8 cellular contexts compared by ENCODE assay signal in the genomic region with DNA sequence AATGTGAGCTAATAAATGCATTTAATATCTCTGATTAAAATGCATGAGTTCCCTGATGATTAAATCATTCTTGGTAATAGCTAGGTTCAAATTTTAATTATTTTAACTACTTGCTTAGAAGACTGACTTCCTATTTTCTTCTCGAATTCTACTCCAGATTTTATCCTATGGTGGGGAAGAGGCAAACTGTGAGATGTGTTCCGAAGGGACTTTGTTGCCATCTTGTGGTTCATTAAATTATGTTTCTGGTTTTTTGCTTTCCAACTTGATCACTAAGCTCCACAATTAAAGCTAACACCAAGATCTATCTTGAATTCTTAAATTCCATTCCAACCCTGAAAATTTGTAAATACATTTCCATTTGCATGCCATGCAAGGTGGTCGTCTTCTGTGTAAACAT.
DNase-seq lines count a peak whose midpoint lies in the region; ATAC-seq and TF ChIP-seq lines count a peak whose summit lies in the region.

No MANE protein-coding gene starts in this region.

- intact Hi-C loops in PC-3 (cut with micrococcal nuclease): loop anchor here (1.0 to 10.0 kb wide), 7 partner anchors 71 to 1509 kb away; partner anchors contain the start of gene PCDH20

- no peaks in the 10 kb centered on the region for H3K27me3 Mint-ChIP-seq in activated CD8-positive, alpha-beta T cell treated with anti-CD3 and anti-CD28 coated beads, Interleukin-2, amount 10 ng/mL, durations not matched to agents 7 days and 5 days (ENCODE audit: low read depth)

- no peaks in the 10 kb centered on the region for H3K4me1 Mint-ChIP-seq in activated CD8-positive, alpha-beta T cell treated with anti-CD3 and anti-CD28 coated beads, Interleukin-2, amount 10 ng/mL, durations not matched to agents 7 days and 5 days (ENCODE audit: low read depth)

- no peaks in the 10 kb centered on the region for H3K4me1 ChIP-seq in PC-3 (ENCODE audit: insufficient read depth, low read length)

- TF ChIP-seq CTCF in 22Rv1 (IDR thresholded peaks at IDR 0.05) (peak; percentile 78), PC-3 (conservative IDR thresholded peaks at IDR 0.05; ENCODE audit: low read depth, low read length) (peak; percentile 57; the same call in 1 of the 2 replicates), fibroblast of villous mesenchyme (IDR thresholded peaks at IDR 0.05; ENCODE audit: insufficient read depth, low read depth, low read length) (no peak)

- H3K4me2 ChIP-seq in PC-3 (ENCODE audit: low read length): no peak overlapping the region

- H3K27ac ChIP-seq in 22Rv1: no peak overlapping the region
- no peak overlapping the region for H3K27ac ChIP-seq in PC-3 (ENCODE audit: low read length)

- no peaks in the 10 kb centered on the region for H3K9me2 ChIP-seq in PC-3 (replicated peaks; ENCODE audit: low read length)

- H3K36me3 ChIP-seq in PC-3 (ENCODE audit: low read depth, low read length): no peaks in the 10 kb centered on the region

- DNase-seq in HT1080 (ENCODE audit: low read depth) (peak; percentile 66), PC-3 (peak; percentile 50), fibroblast of villous mesenchyme (ENCODE audit: low read depth) (peak; percentile 0), NCI-H1436 (lab: John Stamatoyannopoulos, UW) (no peak), amniotic stem cell (lab: John Stamatoyannopoulos, UW) (no peak), NCI-H2029 (lab: John Stamatoyannopoulos, UW) (no peak)
- no peak for DNase-seq in activated CD8-positive, alpha-beta T cell treated with anti-CD3 and anti-CD28 coated beads, Interleukin-2, amount 10 ng/mL, durations not matched to agents 7 days and 5 days

- no peaks in the 10 kb centered on the region for H3K79me2 ChIP-seq in PC-3 (ENCODE audit: low read length)

- H2AFZ ChIP-seq in PC-3 (ENCODE audit: low read length): no peak overlapping the region

- no peaks in the 10 kb centered on the region for H3F3A ChIP-seq in PC-3 (ENCODE audit: low read length, unreplicated experiment)

- H3K9me3 Mint-ChIP-seq in activated CD8-positive, alpha-beta T cell treated with anti-CD3 and anti-CD28 coated beads, Interleukin-2, amount 10 ng/mL, durations not matched to agents 7 days and 5 days (ENCODE audit: insufficient read depth): peaks cover 5% of the 10 kb centered on the region

- H3K27ac Mint-ChIP-seq in activated CD8-positive, alpha-beta T cell treated with anti-CD3 and anti-CD28 coated beads, Interleukin-2, amount 10 ng/mL, durations not matched to agents 7 days and 5 days: no peak overlapping the region

- H3K27me3 ChIP-seq in PC-3 (ENCODE audit: low read length): no peaks in the 10 kb centered on the region

- H4K20me1 ChIP-seq in PC-3 (ENCODE audit: low read length): no peaks in the 10 kb centered on the region

- POLR2A ChIA-PET in PC-3 (lab: Charles Lee; ENCODE audit: unreplicated experiment): no interaction called here
- POLR2A ChIA-PET in activated CD8-positive, alpha-beta T cell treated with anti-CD3 and anti-CD28 coated beads, Interleukin-2, amount 10 ng/mL, durations not matched to agents 7 days and 5 days (lab: Charles Lee): no interaction called here

- H3K4me3 ChIP-seq in PC-3 (ENCODE audit: low read length) (no peak overlapping the region), fibroblast of villous mesenchyme (ENCODE audit: low read depth, low read length) (no peak overlapping the region)

- no peaks in the 10 kb centered on the region for H3K9me3 ChIP-seq in PC-3 (ENCODE audit: low read length)

- H3K4me3 Mint-ChIP-seq in activated CD8-positive, alpha-beta T cell treated with anti-CD3 and anti-CD28 coated beads, Interleukin-2, amount 10 ng/mL, durations not matched to agents 7 days and 5 days: no peak overlapping the region

- H3K36me3 Mint-ChIP-seq in activated CD8-positive, alpha-beta T cell treated with anti-CD3 and anti-CD28 coated beads, Interleukin-2, amount 10 ng/mL, durations not matched to agents 7 days and 5 days (ENCODE audit: low read depth): no peaks in the 10 kb centered on the region

- CTCF ChIA-PET in PC-3 (lab: Charles Lee): interaction anchor here (0.5 to 1.0 kb wide), 6 partner anchors 73 to 544 kb away, joined by 3 to 4 read pairs (median 3); partner anchors contain the start of gene PCDH20
- CTCF ChIA-PET in activated CD8-positive, alpha-beta T cell treated with anti-CD3 and anti-CD28 coated beads, Interleukin-2, amount 10 ng/mL, durations not matched to agents 7 days and 5 days (lab: Charles Lee): no interaction called here

- H3K9ac ChIP-seq in PC-3 (ENCODE audit: low read length): no peak overlapping the region

- ATAC-seq in PC-3: no peak
- no peak for ATAC-seq in activated CD8-positive, alpha-beta T cell treated with anti-CD3 and anti-CD28 coated beads, Interleukin-2, amount 10 ng/mL, durations not matched to agents 7 days and 5 days

- no TSS peak for BruUV-seq in PC-3 (replicated peaks; lab: Mats Ljungman, UMichigan)

Comparison
In these comparisons a context has a peak if more than half of its experiments do, and no peak if none do; other contexts are left out.
1. DNase-seq: peak in HT1080 (single experiment), PC-3 (single experiment) and fibroblast of villous mesenchyme (single experiment); none in NCI-H1436 (single experiment), activated CD8-positive, alpha-beta T cell treated with anti-CD3 and anti-CD28 coated beads, Interleukin-2, amount 10 ng/mL, durations not matched to agents 7 days and 5 days (single experiment), amniotic stem cell (single experiment) and NCI-H2029 (single experiment).